16 cellular contexts compared by ENCODE assay signal in genomic region chr2:28603821-28604220, GRCh38.
DNase-seq lines count a peak whose midpoint lies in the region; ATAC-seq and TF ChIP-seq lines count a peak whose summit lies in the region.
"Had no signal": no experiment of that assay in that cellular context is flagged by ENCODE, and none has a peak within 500 bp of the region (broad histone marks: within the 10 kb centered on the region; RNA-seq: fewer than 3 reads in every experiment).

No MANE protein-coding gene starts in this region.

- no peak for TF ChIP-seq POLR2A in esophagus muscularis mucosa (IDR thresholded peaks at IDR 0.05; ENCODE audit: low read depth)

- H4K20me1 ChIP-seq in PC-9 (ENCODE audit: insufficient read depth) (no peaks in the 10 kb centered on the region), GM23248 (ENCODE audit: insufficient read depth) (no peaks in the 10 kb centered on the region)

- POLR2A ChIA-PET in PC-9 (lab: Charles Lee; ENCODE audit: unreplicated experiment), result no interaction called here

- H3K4me2 ChIP-seq in PC-9 (peak overlapping the region; percentile 38), GM23248 (ENCODE audit: unreplicated experiment) (no peak overlapping the region)
- H3K4me2 ChIP-seq: GM23338 had no signal

- peaks cover 25% of the 10 kb centered on the region; the same call in 1 of the 2 replicates for H3F3A ChIP-seq in PC-9 (ENCODE audit: insufficient read depth, low read depth)
- H3F3A ChIP-seq in GM23248 (ENCODE audit: insufficient read depth), result no peaks in the 10 kb centered on the region

- no peaks in the 10 kb centered on the region for H3K79me2 ChIP-seq in PC-9 (ENCODE audit: low read depth)
- H3K79me2 ChIP-seq in GM23248 (ENCODE audit: insufficient read depth), result no peaks in the 10 kb centered on the region

- no peak for DNase-seq in PC-9
- no peak for DNase-seq in esophagus muscularis mucosa (ENCODE audit: extremely low spot score)
- peak; percentile 62 for DNase-seq in posterior vena cava (ENCODE audit: low spot score)
- no peak for DNase-seq in GM23248
- DNase-seq in stimulated activated CD4-positive, alpha-beta T cell treated with anti-CD3 and anti-CD28 coated beads, Interleukin-2, amount 100 ng/mL, for 48 hours, result no peak
- no peak for DNase-seq in T-helper 9 cell
- DNase-seq: Calu3, KBM-7, NCI-H1092 treated with DMSO at 0.1 percent for 48 hours, NCI-H1694, NCI-H2107, SHP77 treated with DMSO at 0.1 percent for 48 hours had no signal

- WGBS in esophagus muscularis mucosa, result 93% methylated on average over 10 of the region's 10 CpGs
- WGBS in GM23248 (ENCODE audit: low coverage in 1 of 2, low lambda C conversion rate in 2 of 2, missing lambda C conversion rate in 2 of 2), 2 experiments, result 81 to 91% methylated on average over 10 of the region's 10 CpGs

- no peak for TF ChIP-seq EP300 in esophagus muscularis mucosa (IDR thresholded peaks at IDR 0.05)

- CTCF ChIA-PET in PC-9 (lab: Charles Lee), result interaction anchor here (0.5 kb wide), 1 partner anchor 127 kb away, joined by 4 read pairs; no protein-coding TSS in a partner anchor

- intact Hi-C loops in PC-9 (cut with micrococcal nuclease; ENCODE audit: unreplicated experiment), result no loop called here
- intact Hi-C loops in esophagus muscularis mucosa (cut with DNase I), result no loop called here
- intact Hi-C loops in posterior vena cava (cut with DNase I), result no loop called here

- H3K9me3 ChIP-seq in PC-9 (ENCODE audit: insufficient read depth, low read depth) (0 out of 2 replicates have a peak, but pooled peaks cover 3% of the 10 kb centered on the region), esophagus muscularis mucosa (no peaks in the 10 kb centered on the region), GM23248 (ENCODE audit: low read depth) (no peaks in the 10 kb centered on the region)

- ATAC-seq in esophagus mucosa, result no peak
- ATAC-seq: GM12878, GM23338 had no signal

- H3K4me1 ChIP-seq in PC-9 (replicated peaks; ENCODE audit: insufficient read depth) (peaks cover 28% of the 10 kb centered on the region), esophagus muscularis mucosa (peaks cover 27 to 60% (median 56%) of the 10 kb centered on the region in 4 donors), GM23248 (ENCODE audit: insufficient read depth) (no peaks in the 10 kb centered on the region)

- H2AFZ ChIP-seq in PC-9 (no peak overlapping the region), GM23248 (no peak overlapping the region)
- H2AFZ ChIP-seq: GM23338 had no signal

- in situ Hi-C loops in GM23248 (cut with MboI), result no loop called here

- no peaks in the 10 kb centered on the region for H3K36me3 ChIP-seq in PC-9 (ENCODE audit: low read depth)
- H3K36me3 ChIP-seq in esophagus muscularis mucosa, result no peaks in the 10 kb centered on the region
- H3K36me3 ChIP-seq in GM23248 (ENCODE audit: low read depth), result no peaks in the 10 kb centered on the region

- H3K9ac ChIP-seq in GM23248, result no peak overlapping the region

- no peak overlapping the region for H3K4me3 ChIP-seq in PC-9
- no peak overlapping the region for H3K4me3 ChIP-seq in esophagus muscularis mucosa
- no peak overlapping the region for H3K4me3 ChIP-seq in GM23248
- H3K4me3 ChIP-seq: GM12878, GM23338 had no signal

- H3K27me3 ChIP-seq in PC-9 (ENCODE audit: insufficient read depth, low read depth) (no peaks in the 10 kb centered on the region), esophagus muscularis mucosa (no peaks in the 10 kb centered on the region), GM23248 (replicated peaks; ENCODE audit: insufficient read depth) (no peaks in the 10 kb centered on the region)

- H3K9me2 ChIP-seq in PC-9 (ENCODE audit: insufficient read depth) (no peaks in the 10 kb centered on the region), GM23248 (ENCODE audit: insufficient read depth) (no peaks in the 10 kb centered on the region)

- TF ChIP-seq CTCF in C4-2B (conservative IDR thresholded peaks at IDR 0.05) (no peak), PC-9 (conservative IDR thresholded peaks at IDR 0.05) (no peak), esophagus muscularis mucosa (IDR thresholded peaks at IDR 0.05) (no peak)

- peak overlapping the region; percentile 88 for H3K27ac ChIP-seq in C4-2B
- peak overlapping the region; percentile 65 for H3K27ac ChIP-seq in PC-9
- peak overlapping the region; percentile 29 to 93 (median 38) for H3K27ac ChIP-seq in esophagus muscularis mucosa (replicated peaks in 1 of 4)
- H3K27ac ChIP-seq in GM23248, result no peak overlapping the region

- no TSS peak for BruUV-seq in PC-9 (replicated peaks; lab: Mats Ljungman, UMichigan)
